Comparison of ENCODE assay signal across 11 cellular contexts in the genomic region with DNA sequence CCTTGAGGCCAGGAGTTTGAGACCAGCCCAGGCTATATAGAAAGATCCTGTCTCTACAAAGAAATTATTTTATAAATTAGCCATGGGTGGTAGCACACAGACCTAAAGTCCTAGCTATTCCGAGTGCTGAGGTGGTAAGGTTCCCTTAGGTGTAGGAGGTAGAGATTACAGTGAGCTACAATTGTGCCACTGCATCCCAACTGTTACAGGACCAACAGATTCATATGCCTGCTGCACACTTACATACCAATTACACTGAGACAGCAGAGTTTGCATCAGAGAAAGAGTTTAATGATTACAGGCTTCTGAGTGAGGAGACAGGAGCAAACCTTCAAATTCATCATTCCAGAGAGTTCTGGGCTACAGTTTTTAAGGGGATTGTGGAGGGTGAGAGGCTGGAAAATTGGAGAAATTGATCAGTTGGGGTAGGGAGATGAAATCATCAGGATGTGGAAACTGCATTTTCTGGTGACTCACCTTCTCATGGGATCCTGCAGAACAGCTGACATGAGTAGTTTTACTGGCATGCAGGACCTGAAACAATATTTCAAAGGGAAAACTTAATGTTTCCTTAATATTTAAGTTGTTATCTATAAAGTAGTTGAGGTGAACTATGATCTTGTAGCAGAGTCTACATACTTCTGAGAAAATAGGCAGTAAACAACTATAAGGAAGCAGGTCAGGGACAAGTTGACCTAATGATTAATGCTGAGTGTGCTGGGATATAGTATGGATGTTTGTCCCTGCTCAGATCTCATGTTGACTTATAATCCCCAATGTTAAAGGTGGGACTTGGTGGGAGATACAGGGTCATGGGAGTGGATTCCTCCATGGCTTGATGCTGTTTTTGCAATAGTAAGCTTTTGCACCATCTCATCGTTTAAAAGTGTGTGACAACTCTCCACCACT. TPM values are rescaled to one million over a fixed set of nuclear protein-coding genes. Genes with fewer than 3 reads are reported as not detected.
DNase-seq lines count a peak whose midpoint lies in the region; ATAC-seq and FAIRE-seq lines count a peak whose summit lies in the region.
"Had no signal": no experiment of that assay in that cellular context is flagged by ENCODE, and none has a peak within 500 bp of the region (broad histone marks: within the 10 kb centered on the region; RNA-seq: fewer than 3 reads in every experiment).

No MANE protein-coding gene starts in this region.

- no peak overlapping the region for H3K4me3 Mint-ChIP-seq in stimulated activated naive CD8-positive, alpha-beta T cell treated with anti-CD3 and anti-CD28 coated beads, Interleukin-15, Interleukin-2, amounts not matched to agents 100 ng/mL and 50 ng/mL, for 24 hours
- H3K4me3 Mint-ChIP-seq in T-helper 2 cell treated with Interferon-gamma antibody and Interleukin-4, amounts not matched to agents 5 μg/mL and 100 μg/mL, for 36 hours, result no peak overlapping the region

- peaks cover 25% of the 10 kb centered on the region for H3K36me3 Mint-ChIP-seq in stimulated activated naive CD8-positive, alpha-beta T cell treated with anti-CD3 and anti-CD28 coated beads, Interleukin-15, Interleukin-2, amounts not matched to agents 100 ng/mL and 50 ng/mL, for 24 hours (ENCODE audit: low read depth)
- peaks cover 45% of the 10 kb centered on the region for H3K36me3 Mint-ChIP-seq in T-helper 2 cell treated with Interferon-gamma antibody and Interleukin-4, amounts not matched to agents 5 μg/mL and 100 μg/mL, for 36 hours (ENCODE audit: low read depth)

- no peak for FAIRE-seq in urothelium cell line (lab: Jason Lieb, UNC)

- H3K9me3 Mint-ChIP-seq in stimulated activated naive CD8-positive, alpha-beta T cell treated with anti-CD3 and anti-CD28 coated beads, Interleukin-15, Interleukin-2, amounts not matched to agents 100 ng/mL and 50 ng/mL, for 24 hours, result peaks cover 3% of the 10 kb centered on the region
- peaks cover 8% of the 10 kb centered on the region for H3K9me3 Mint-ChIP-seq in T-helper 2 cell treated with Interferon-gamma antibody and Interleukin-4, amounts not matched to agents 5 μg/mL and 100 μg/mL, for 36 hours

- H3K4me1 Mint-ChIP-seq in stimulated activated naive CD8-positive, alpha-beta T cell treated with anti-CD3 and anti-CD28 coated beads, Interleukin-15, Interleukin-2, amounts not matched to agents 100 ng/mL and 50 ng/mL, for 24 hours (ENCODE audit: low read depth), result peaks cover 56% of the 10 kb centered on the region
- peaks cover 31% of the 10 kb centered on the region for H3K4me1 Mint-ChIP-seq in T-helper 2 cell treated with Interferon-gamma antibody and Interleukin-4, amounts not matched to agents 5 μg/mL and 100 μg/mL, for 36 hours (ENCODE audit: low read depth)

- no peak for ATAC-seq in stimulated activated naive CD8-positive, alpha-beta T cell treated with anti-CD3 and anti-CD28 coated beads, Interleukin-15, Interleukin-2, amounts not matched to agents 100 U/mL and 50 U/mL, for 24 hours

- peak overlapping the region; percentile 12 for H3K27ac Mint-ChIP-seq in stimulated activated naive CD8-positive, alpha-beta T cell treated with anti-CD3 and anti-CD28 coated beads, Interleukin-15, Interleukin-2, amounts not matched to agents 100 ng/mL and 50 ng/mL, for 24 hours
- H3K27ac Mint-ChIP-seq in T-helper 2 cell treated with Interferon-gamma antibody and Interleukin-4, amounts not matched to agents 5 μg/mL and 100 μg/mL, for 36 hours, result no peak overlapping the region

- H3K27me3 Mint-ChIP-seq in stimulated activated naive CD8-positive, alpha-beta T cell treated with anti-CD3 and anti-CD28 coated beads, Interleukin-15, Interleukin-2, amounts not matched to agents 100 ng/mL and 50 ng/mL, for 24 hours, result no peaks in the 10 kb centered on the region
- H3K27me3 Mint-ChIP-seq in T-helper 2 cell treated with Interferon-gamma antibody and Interleukin-4, amounts not matched to agents 5 μg/mL and 100 μg/mL, for 36 hours (ENCODE audit: low read depth), result no peaks in the 10 kb centered on the region

- DNase-seq in stimulated activated naive CD8-positive, alpha-beta T cell treated with anti-CD3 and anti-CD28 coated beads, Interleukin-15, Interleukin-2, amounts not matched to agents 100 U/mL and 50 U/mL, for 24 hours, result no peak
- DNase-seq in SW 1271 (lab: John Stamatoyannopoulos, UW) (peak; percentile 32 to 70), fibroblast of peridontal ligament (ENCODE audit: extremely low read depth) (peak; percentile 89), urothelium cell line (ENCODE audit: low spot score) (peak; percentile 57), cardiac septum (ENCODE audit: low spot score) (no peak)
- no peak for DNase-seq in T-helper 2 cell treated with Interferon-gamma antibody and Interleukin-4, amounts not matched to agents 5 μg/mL and 100 μg/mL, for 36 hours (ENCODE audit: low spot score)
- DNase-seq in activated T-cell treated with anti-CD3 and anti-CD28 coated beads, Interleukin-2, amount 50 U/mL, for 48 hours, result no peak
- DNase-seq: MM.1S; NCI-H524 treated with DMSO at 0.1 percent for 48 hours; stimulated activated CD4-positive, alpha-beta T cell treated with anti-CD3 and anti-CD28 coated beads, Interleukin-2, amount 100 ng/mL, for 24 hours had no signal

- intact Hi-C loops in cardiac septum (cut with DNase I), result no loop called here

RNA-seq across cellular contexts. Expression of gene ANXA2R, which starts 54.7 kb away (rescaled TPM):
- total RNA-seq in cardiac septum, result 1.2 TPM

Comparison
In these comparisons a context has a peak if more than half of its experiments do, and no peak if none do; other contexts are left out.
1. DNase-seq: peak in SW 1271 (2 of 2), fibroblast of peridontal ligament (single experiment) and urothelium cell line (single experiment); none in stimulated activated naive CD8-positive, alpha-beta T cell treated with anti-CD3 and anti-CD28 coated beads, Interleukin-15, Interleukin-2, amounts not matched to agents 100 U/mL and 50 U/mL, for 24 hours (single experiment), T-helper 2 cell treated with Interferon-gamma antibody and Interleukin-4, amounts not matched to agents 5 μg/mL and 100 μg/mL, for 36 hours (single experiment), activated T-cell treated with anti-CD3 and anti-CD28 coated beads, Interleukin-2, amount 50 U/mL, for 48 hours (0 of 2) and cardiac septum (single experiment).